1 cellular context compared by ENCODE assay signal in genomic region chr10:80458638-80459037, GRCh38.
TF ChIP-seq lines count a peak whose summit lies in the region.

No MANE protein-coding gene starts in this region.

TF ChIP-seq in K562, 482 proteins besides CTCF, POLR2A, EP300 and RAD21 (continued from another document):
- no peak for TF ChIP-seq THAP12 (CRISPR knock-in tag; IDR thresholded peaks at IDR 0.05)
- no peak for TF ChIP-seq FOSL1 (tag; conservative IDR thresholded peaks at IDR 0.05)
- TF ChIP-seq MAFF (IDR thresholded peaks at IDR 0.05; ENCODE audit: low read length): 0 out of 2 replicates have a peak, but pooled peaks have one; percentile 11
- no peak for TF ChIP-seq PBX2 (CRISPR knock-in tag; IDR thresholded peaks at IDR 0.05; ENCODE audit: low read depth)
- 0 out of 2 replicates have a peak, but pooled peaks have one; percentile 7 for TF ChIP-seq PBX2 (tag; conservative IDR thresholded peaks at IDR 0.05; ENCODE audit: low read depth)
- TF ChIP-seq NR2C2 (CRISPR knock-in tag; IDR thresholded peaks at IDR 0.05): no peak
- 0 out of 2 replicates have a peak, but pooled peaks have one; percentile 15 for TF ChIP-seq NR2C2 (tag; IDR thresholded peaks at IDR 0.05)
- no peak for TF ChIP-seq COPS2 (conservative IDR thresholded peaks at IDR 0.05)
- 0 out of 2 replicates have a peak, but pooled peaks have one; percentile 17 for TF ChIP-seq TAF7 (tag; IDR thresholded peaks at IDR 0.05)
- TF ChIP-seq MBD2 (IDR thresholded peaks at IDR 0.05; ENCODE audit: borderline replicate concordance, low read depth): peak; percentile 1; the same call in 1 of the 2 replicates
- TF ChIP-seq ZNF644 (tag; IDR thresholded peaks at IDR 0.05; ENCODE audit: low read depth): 0 out of 2 replicates have a peak, but pooled peaks have one; percentile 23
- no peak for TF ChIP-seq POLR2B (IDR thresholded peaks at IDR 0.05; ENCODE audit: low read depth, partially characterized antibody)
- TF ChIP-seq ZNF707 (CRISPR knock-in tag; conservative IDR thresholded peaks at IDR 0.05): no peak
- TF ChIP-seq SREBF1 (IDR thresholded peaks at IDR 0.05; ENCODE audit: borderline replicate concordance, low read depth, low read length): no peak
- no peak for TF ChIP-seq SP1 (CRISPR knock-in tag; IDR thresholded peaks at IDR 0.05)
